ENCODE assay signal across 1 cellular context in the genomic region with DNA sequence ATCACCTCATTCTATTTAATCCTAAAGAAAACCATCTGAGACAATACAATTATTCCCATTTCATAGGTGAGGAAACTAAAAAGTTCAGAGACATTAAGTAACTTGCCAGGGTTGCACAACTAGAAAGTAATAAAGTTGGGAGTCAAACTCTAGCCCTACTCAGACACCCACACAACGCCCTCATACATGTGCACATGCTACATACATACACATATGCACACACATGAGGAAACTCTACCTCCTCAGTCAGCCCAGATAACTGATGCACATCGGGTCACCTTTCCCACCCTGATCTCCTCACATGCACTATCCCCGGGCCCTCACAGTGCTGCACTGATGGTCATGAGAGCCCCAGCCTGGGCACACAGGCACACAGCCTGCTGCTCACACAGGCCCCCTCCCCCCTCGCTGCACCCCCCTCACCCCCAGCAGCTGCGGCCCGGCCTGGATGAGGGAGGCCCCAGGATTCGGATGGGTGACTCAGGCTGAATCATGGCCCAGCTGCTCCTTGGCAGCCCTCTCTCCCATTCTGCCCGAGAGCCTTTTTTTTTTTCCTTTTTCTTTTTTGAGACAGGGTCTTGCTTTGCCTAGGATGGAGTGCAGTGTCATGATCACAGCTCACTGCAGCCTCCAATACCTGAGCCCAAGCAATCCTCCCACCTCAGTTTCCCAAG.
TF ChIP-seq lines count a peak whose summit lies in the region.

No MANE protein-coding gene starts in this region.

TF ChIP-seq in HepG2, 621 proteins besides CTCF, POLR2A, EP300 and RAD21:
- TF ChIP-seq ZNF777 (CRISPR knock-in tag; IDR thresholded peaks at IDR 0.05): no peak
- no peak for TF ChIP-seq ZBTB10 (CRISPR knock-in tag; IDR thresholded peaks at IDR 0.05; ENCODE audit: borderline replicate concordance)
- no peak for TF ChIP-seq SP1 (IDR thresholded peaks at IDR 0.05)
- TF ChIP-seq SP1 (CRISPR knock-in tag; IDR thresholded peaks at IDR 0.05): no peak
- no peak for TF ChIP-seq HOXA3 (CRISPR knock-in tag; IDR thresholded peaks at IDR 0.05)
- TF ChIP-seq GFI1 (CRISPR knock-in tag; IDR thresholded peaks at IDR 0.05; ENCODE audit: borderline replicate concordance): no peak
- TF ChIP-seq DR1 (CRISPR knock-in tag; IDR thresholded peaks at IDR 0.05): no peak
- TF ChIP-seq, protein P1, sequence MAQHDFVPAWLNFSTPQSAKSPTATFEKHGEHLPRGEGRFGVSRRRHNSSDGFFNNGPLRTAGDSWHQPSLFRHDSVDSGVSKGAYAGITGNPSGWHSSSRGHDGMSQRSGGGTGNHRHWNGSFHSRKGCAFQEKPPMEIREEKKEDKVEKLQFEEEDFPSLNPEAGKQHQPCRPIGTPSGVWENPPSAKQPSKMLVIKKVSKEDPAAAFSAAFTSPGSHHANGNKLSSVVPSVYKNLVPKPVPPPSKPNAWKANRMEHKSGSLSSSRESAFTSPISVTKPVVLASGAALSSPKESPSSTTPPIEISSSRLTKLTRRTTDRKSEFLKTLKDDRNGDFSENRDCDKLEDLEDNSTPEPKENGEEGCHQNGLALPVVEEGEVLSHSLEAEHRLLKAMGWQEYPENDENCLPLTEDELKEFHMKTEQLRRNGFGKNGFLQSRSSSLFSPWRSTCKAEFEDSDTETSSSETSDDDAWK (CRISPR knock-in tag; IDR thresholded peaks at IDR 0.05): no peak
- TF ChIP-seq NFIC (IDR thresholded peaks at IDR 0.05; ENCODE audit: low read length): no peak
- no peak for TF ChIP-seq ZNF331 (CRISPR knock-in tag; IDR thresholded peaks at IDR 0.05)
- TF ChIP-seq MNT (IDR thresholded peaks at IDR 0.05): no peak
